16 cellular contexts compared by ENCODE assay signal in the genomic region with DNA sequence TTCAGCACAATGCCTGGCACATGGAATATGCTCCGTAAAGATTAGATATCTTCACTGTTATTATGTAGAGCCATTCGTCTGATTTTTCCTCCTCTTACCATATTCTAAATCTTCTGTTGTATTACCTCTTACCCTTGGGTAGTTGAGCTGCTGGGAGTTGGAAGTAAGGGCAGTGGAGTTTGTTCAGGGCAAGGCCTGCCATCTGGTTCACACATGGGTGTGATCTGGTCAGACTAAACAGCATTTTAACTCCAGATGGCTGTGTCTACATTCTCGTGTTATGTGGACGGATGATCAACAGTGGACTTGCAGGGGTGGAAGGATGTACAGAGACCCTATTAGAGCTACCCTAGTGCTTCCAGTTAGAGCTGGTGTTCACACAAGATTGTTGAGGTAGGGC.
"Had no signal": no experiment of that assay in that cellular context is flagged by ENCODE, and none has a peak within 500 bp of the region (broad histone marks: within the 10 kb centered on the region; RNA-seq: fewer than 3 reads in every experiment).

No MANE protein-coding gene starts in this region.

- H3K4me3 ChIP-seq: colonic mucosa, psoas muscle, transverse colon, uterus had no signal

- H3K9me3 ChIP-seq: colonic mucosa, psoas muscle, transverse colon, uterus had no signal

- ATAC-seq: activated CD8-positive, alpha-beta T cell treated with anti-CD3 and anti-CD28 coated beads, Interleukin-2, amount 10 ng/mL, durations not matched to agents 7 days and 5 days; activated naive CD8-positive, alpha-beta T cell treated with anti-CD3 and anti-CD28 coated beads, Interleukin-2, amount 50 U/mL, for 24 hours; naive thymus-derived CD4-positive, alpha-beta T cell; psoas muscle; right cardiac atrium had no signal

- DNase-seq: activated CD4-positive, alpha-beta T cell treated with anti-CD3 and anti-CD28 coated beads, Interleukin-2, amount 10 ng/mL, durations not matched to agents 24 days and 14 days; activated CD8-positive, alpha-beta T cell treated with anti-CD3 and anti-CD28 coated beads, Interleukin-2, amount 10 ng/mL, durations not matched to agents 7 days and 5 days; activated naive CD4-positive, alpha-beta T cell treated with anti-CD3 and anti-CD28 coated beads for 36 hours; activated naive CD8-positive, alpha-beta T cell treated with anti-CD3 and anti-CD28 coated beads, Interleukin-2, amount 50 U/mL, for 24 hours; activated T-cell treated with anti-CD3 and anti-CD28 coated beads, Interleukin-2, amount 50 U/mL, for 24 hours; anterior cingulate cortex; central memory CD4-positive, alpha-beta T cell; colonic mucosa; mesenchymal stem cell; naive thymus-derived CD4-positive, alpha-beta T cell; psoas muscle; right cardiac atrium; T1000; transverse colon; uterus had no signal

- H3K27ac ChIP-seq: colonic mucosa, psoas muscle, uterus had no signal

- H3K36me3 ChIP-seq: colonic mucosa, transverse colon, uterus had no signal

- FAIRE-seq: endometrium had no signal

- H3K27me3 ChIP-seq: colonic mucosa, transverse colon, uterus had no signal

- H3K4me1 ChIP-seq: colonic mucosa, psoas muscle, uterus had no signal
